In the genomic region with DNA sequence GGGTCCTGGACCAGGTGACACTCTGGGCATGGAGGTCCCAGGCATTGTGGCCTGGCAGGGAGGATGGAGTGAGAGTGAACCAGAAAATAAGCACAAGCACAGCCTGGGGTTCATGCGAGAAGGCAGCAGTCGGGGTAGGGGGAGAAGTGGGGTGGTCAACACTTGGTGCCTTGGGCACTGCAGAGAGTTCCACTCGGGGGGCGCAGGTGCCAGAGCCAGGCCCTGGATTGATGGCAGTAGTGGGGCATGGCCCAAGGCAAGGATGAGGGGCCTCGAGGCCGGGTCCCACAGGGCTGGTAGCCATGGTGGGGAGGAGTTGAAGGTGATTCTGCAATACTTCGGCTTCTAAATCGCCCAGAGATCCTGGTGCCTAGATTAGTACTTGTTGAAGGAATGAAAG, we compare ENCODE assay signal across 22 cellular contexts.
"Had no signal": no experiment of that assay in that cellular context is flagged by ENCODE, and none has a peak within 500 bp of the region (broad histone marks: within the 10 kb centered on the region; RNA-seq: fewer than 3 reads in every experiment).

No MANE protein-coding gene starts in this region.

- DNase-seq: Kasumi-1, MM.1S, NCI-H1092 treated with DMSO at 0.1 percent for 48 hours, NCI-H1436, NCI-H187, NCI-H2029, NCI-H2081 treated with DMSO at 0.1 percent for 48 hours, NCI-H2171, NCI-H226, NCI-H446, NCI-H510A, NCI-H524 treated with DMSO at 0.1 percent for 48 hours, NCI-H69, NCI-H774, RPMI8226, SHP77, SJCRH30 had no signal

- H3K27me3 Mint-ChIP-seq: IgD-negative memory B cell had no signal

- H3K27ac ChIP-seq: HL-60, KMS-11, SJCRH30 had no signal

- H3K4me1 ChIP-seq: SJCRH30 had no signal

- H3K27me3 ChIP-seq: SJCRH30 had no signal

- H3K9me3 Mint-ChIP-seq: IgD-negative memory B cell had no signal

- H3K36me3 Mint-ChIP-seq: IgD-negative memory B cell had no signal

- ATAC-seq: K562, SK-N-SH treated with all-trans-retinoic acid at 6 μM for 48 hours had no signal

- H3K9ac ChIP-seq: KMS-11 had no signal

- H3K9me3 ChIP-seq: SJCRH30 had no signal

- H3K4me3 Mint-ChIP-seq: IgD-negative memory B cell had no signal

- H3K4me2 ChIP-seq: KMS-11 had no signal
